In genomic region chr18:31740180-31740579, GRCh38 we compare ENCODE assay signal across 1 cellular context.
TF ChIP-seq lines count a peak whose summit lies in the region.

No MANE protein-coding gene starts in this region.

TF ChIP-seq in GM12878, 131 proteins besides CTCF, POLR2A, EP300 and RAD21 (continued from another document):
- TF ChIP-seq ZNF687 (IDR thresholded peaks at IDR 0.05): no peak
